Comparison of ENCODE assay signal across 1 cellular context in genomic region chr3:45153658-45154437, GRCh38.
A peak's percentile ranks its signal among the peaks of the same experiment; 100 is the strongest.
TF ChIP-seq lines count a peak whose summit lies in the region.

No MANE protein-coding gene starts in this region.

TF ChIP-seq in IMR-90, 13 proteins besides CTCF, POLR2A, EP300 and RAD21:
- TF ChIP-seq ELK1 (IDR thresholded peaks at IDR 0.05; ENCODE audit: borderline replicate concordance, low read depth, low read length) (no peak), SMC3 (IDR thresholded peaks at IDR 0.05; ENCODE audit: low read depth, low read length) (no peak), MXI1 (IDR thresholded peaks at IDR 0.05; ENCODE audit: borderline replicate concordance, low read depth, low read length) (no peak), MAZ (IDR thresholded peaks at IDR 0.05; ENCODE audit: borderline replicate concordance, low read depth, low read length) (no peak), USF2 (IDR thresholded peaks at IDR 0.05; ENCODE audit: low read depth, low read length) (no peak), CEBPB (IDR thresholded peaks at IDR 0.05; ENCODE audit: low read depth, low read length) (peak; percentile 74)
TF ChIP-seq in IMR-90: peak in this region for 1.
